In the genomic region with DNA sequence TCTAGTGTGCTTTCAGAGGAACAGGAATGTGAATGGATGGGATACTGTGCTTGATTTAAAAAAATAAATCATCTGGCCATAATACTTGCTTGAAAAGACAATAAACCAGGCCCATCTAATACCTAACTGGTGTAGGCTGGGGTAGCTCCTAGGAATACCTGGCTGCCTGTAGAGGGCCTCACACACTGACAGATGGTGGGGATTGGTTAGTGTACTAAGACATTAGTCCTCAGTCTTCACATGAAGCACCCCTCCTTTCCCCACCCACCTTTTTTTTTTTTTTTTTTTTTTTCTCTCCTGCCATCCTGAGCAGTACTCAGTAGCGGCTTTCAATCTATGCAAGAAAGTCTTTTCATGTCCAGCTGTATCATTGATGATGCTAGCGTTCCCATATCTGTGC, we compare ENCODE assay signal across 17 cellular contexts.
"Had no signal": no experiment of that assay in that cellular context is flagged by ENCODE, and none has a peak within 500 bp of the region (broad histone marks: within the 10 kb centered on the region; RNA-seq: fewer than 3 reads in every experiment).

No MANE protein-coding gene starts in this region.

- H3K4me1 ChIP-seq: foreskin keratinocyte, parathyroid adenoma, upper lobe of left lung had no signal

- H3K27ac ChIP-seq: foreskin keratinocyte, hepatocyte, parathyroid adenoma, upper lobe of left lung had no signal

- H3K9me3 ChIP-seq: upper lobe of left lung had no signal

- DNase-seq: activated gamma-delta T cell treated with Interleukin-2 at 50 U/mL for 16 hours; activated T-cell treated with anti-CD3 and anti-CD28 coated beads, Interleukin-2, amount 50 U/mL, for 1 hour; aorta; erythroblast; foreskin keratinocyte; glutamatergic neuron; islet precursor cell; left cardiac atrium; nephron progenitor cell; right cardiac atrium; stimulated activated CD4-positive, alpha-beta T cell treated with anti-CD3 and anti-CD28 coated beads, Interleukin-12 subunit alpha, Interleukin-12 subunit beta, amount 100 ng/mL, for 4 hours; stimulated activated CD4-positive, alpha-beta T cell treated with anti-CD3 and anti-CD28 coated beads, Interleukin-4, amount 100 ng/mL, for 4 hours; stimulated activated naive CD8-positive, alpha-beta T cell treated with anti-CD3 and anti-CD28 coated beads, Interleukin-15, Interleukin-2, amounts not matched to agents 100 U/mL and 50 U/mL, for 24 hours; upper lobe of left lung had no signal

- H3K4me3 ChIP-seq: hepatocyte, upper lobe of left lung had no signal

- H3K79me2 ChIP-seq: hepatocyte, parathyroid adenoma had no signal

- H3K36me3 ChIP-seq: upper lobe of left lung had no signal

- H3K27me3 ChIP-seq: hepatocyte, upper lobe of left lung had no signal

- H3K9ac ChIP-seq: parathyroid adenoma had no signal

- H2AFZ ChIP-seq: hepatocyte, parathyroid adenoma had no signal

- H3K4me2 ChIP-seq: hepatocyte had no signal

- FAIRE-seq: TTC549 had no signal
